Comparison of ENCODE assay signal across 16 cellular contexts in genomic region chr11:113141010-113141409, GRCh38.
DNase-seq lines count a peak whose midpoint lies in the region; ATAC-seq and TF ChIP-seq lines count a peak whose summit lies in the region.
"Had no signal": no experiment of that assay in that cellular context is flagged by ENCODE, and none has a peak within 500 bp of the region (broad histone marks: within the 10 kb centered on the region; RNA-seq: fewer than 3 reads in every experiment).

No MANE protein-coding gene starts in this region.

- H3K9me3 ChIP-seq in SK-N-SH: no peaks in the 10 kb centered on the region
- H3K9me3 ChIP-seq: BLaER1 treated with 17β-estradiol and CSF1 and Interleukin-3, amounts not matched to agents 10 nM and 100 nM had no signal

- POLR2A ChIA-PET in SK-N-SH (lab: Yijun Ruan, JAX): interaction anchor here (0.6 to 1.7 kb wide), 3 partner anchors 32 to 180 kb away, joined by 3 to 4 read pairs (median 3); partner anchors contain the start of gene NCAM1

- in situ Hi-C loops in G401 (cut with HindIII; ENCODE audit: low sequenced_read_pairs): no loop called here

- H2AFZ ChIP-seq in SK-N-SH (ENCODE audit: low read depth): no peak overlapping the region
- H2AFZ ChIP-seq: GM23338 had no signal

- no peaks in the 10 kb centered on the region for H4K20me1 ChIP-seq in SK-N-SH (ENCODE audit: insufficient read depth)
- H4K20me1 ChIP-seq: BLaER1 treated with 17β-estradiol and CSF1 and Interleukin-3, amounts not matched to agents 10 nM and 100 nM had no signal

- no peak overlapping the region for H3K4me2 ChIP-seq in SK-N-SH
- H3K4me2 ChIP-seq: BLaER1 treated with 17β-estradiol and CSF1 and Interleukin-3, amounts not matched to agents 10 nM and 100 nM; GM23338 had no signal

- no peak overlapping the region for H3K9ac ChIP-seq in SK-N-SH
- H3K9ac ChIP-seq: BLaER1 treated with 17β-estradiol and CSF1 and Interleukin-3, amounts not matched to agents 10 nM and 100 nM had no signal

- CTCF ChIA-PET in SK-N-SH (lab: Yijun Ruan, JAX): interaction anchor here (0.6 to 3.8 kb wide), 23 partner anchors 10 to 1120 kb away, joined by 3 to 29 read pairs (median 3); no protein-coding TSS in a partner anchor

- H3K4me3 ChIP-seq in SK-N-SH (ENCODE audit: low read depth in 2 of 2, low read length in 1 of 2): no peak overlapping the region
- H3K4me3 ChIP-seq: BLaER1 treated with 17β-estradiol and CSF1 and Interleukin-3, amounts not matched to agents 10 nM and 100 nM; GM12878; GM23338 had no signal

- no peaks in the 10 kb centered on the region for H3K27me3 ChIP-seq in SK-N-SH (ENCODE audit: insufficient read depth)
- H3K27me3 ChIP-seq: BLaER1 treated with 17β-estradiol and CSF1 and Interleukin-3, amounts not matched to agents 10 nM and 100 nM had no signal

- TF ChIP-seq CTCF in SK-N-SH (IDR thresholded peaks at IDR 0.05): no peak

- no peaks in the 10 kb centered on the region for H3F3A ChIP-seq in SK-N-SH (replicated peaks; ENCODE audit: insufficient read depth)

- no peaks in the 10 kb centered on the region for H3K9me2 ChIP-seq in SK-N-SH

- TF ChIP-seq EP300 in SK-N-SH (IDR thresholded peaks at IDR 0.05; ENCODE audit: borderline replicate concordance in 1 of 2, low read depth in 1 of 2, low read length in 1 of 2): peak in 1 of 2 experiments; percentile 73; a peak in 2 of 4 replicates

- peak overlapping the region in 1 of 2 experiments; percentile 95; a peak in 2 of 4 replicates for H3K27ac ChIP-seq in SK-N-SH (ENCODE audit: low read depth in 2 of 2, low read length in 1 of 2)
- H3K27ac ChIP-seq in temporal lobe (ENCODE audit: low read depth, low read length): peak overlapping the region; percentile 6
- H3K27ac ChIP-seq: BLaER1 treated with 17β-estradiol and CSF1 and Interleukin-3, amounts not matched to agents 10 nM and 100 nM had no signal

- H3K36me3 ChIP-seq in SK-N-SH (replicated peaks in 1 of 2; ENCODE audit: control insufficient read depth in 1 of 2, insufficient read depth in 2 of 2, low read length in 1 of 2): no peaks in the 10 kb centered on the region
- H3K36me3 ChIP-seq: BLaER1 treated with 17β-estradiol and CSF1 and Interleukin-3, amounts not matched to agents 10 nM and 100 nM had no signal

- peak; percentile 59 for TF ChIP-seq RAD21 in SK-N-SH (IDR thresholded peaks at IDR 0.05; ENCODE audit: low read length)

- WGBS in SK-N-SH (ENCODE audit: low lambda C conversion rate): 77% methylated on average over 5 of the region's 5 CpGs

- no peak for ATAC-seq in GM21381 (IDR thresholded peaks at IDR 0.05; ENCODE audit: unreplicated experiment)
- ATAC-seq: GM12878, GM23338 had no signal

- H3K79me2 ChIP-seq in SK-N-SH (ENCODE audit: insufficient read depth): no peaks in the 10 kb centered on the region

- peak; percentile 63 for DNase-seq in G401 (ENCODE audit: low spot score)
- peak; percentile 62 for DNase-seq in SK-N-SH
- peak; percentile 26 for DNase-seq in cerebellum (ENCODE audit: low spot score)
- DNase-seq in NCI-H510A (lab: John Stamatoyannopoulos, UW): no peak
- no peak for DNase-seq in NCI-H748 treated with DMSO at 0.1 percent for 48 hours (lab: John Stamatoyannopoulos, UW)
- DNase-seq: CD8-positive, alpha-beta memory T cell; COR-L47; DMS 273 treated with DMSO at 0.1 percent for 48 hours; DMS79; HCEC 1CT; KG1 had no signal

- H3K4me1 ChIP-seq in SK-N-SH (ENCODE audit: control insufficient read depth in 1 of 2, insufficient read depth in 2 of 2, low read depth in 1 of 2, low read length in 1 of 2): peaks cover 0 to 53% of the 10 kb centered on the region in 2 experiments; a peak in 2 of 4 replicates
- H3K4me1 ChIP-seq: BLaER1 treated with 17β-estradiol and CSF1 and Interleukin-3, amounts not matched to agents 10 nM and 100 nM had no signal

TF ChIP-seq in SK-N-SH, 30 proteins besides CTCF, POLR2A, EP300 and RAD21:
- TF ChIP-seq IRF3 (IDR thresholded peaks at IDR 0.05; ENCODE audit: low read depth, low read length): no peak; the same call in 1 of the 2 replicates
- 0 out of 2 replicates have a peak, but pooled peaks have one; percentile 44 for TF ChIP-seq MXI1 (IDR thresholded peaks at IDR 0.05; ENCODE audit: low read depth, low read length)
- no peak for TF ChIP-seq RFX5 (IDR thresholded peaks at IDR 0.05; ENCODE audit: low read length)
- no peak for TF ChIP-seq NFIC (IDR thresholded peaks at IDR 0.05; ENCODE audit: borderline replicate concordance)
- no peak for TF ChIP-seq CHD2 (IDR thresholded peaks at IDR 0.05; ENCODE audit: low read length, partially characterized antibody)
- no peak for TF ChIP-seq ELF1 (IDR thresholded peaks at IDR 0.05)
- TF ChIP-seq GATA2 (CRISPR knock-in tag; IDR thresholded peaks at IDR 0.05): peak; percentile 18; the same call in 1 of the 2 replicates
- no peak for TF ChIP-seq MAX (IDR thresholded peaks at IDR 0.05; ENCODE audit: low read depth)
- TF ChIP-seq RCOR1 (IDR thresholded peaks at IDR 0.05; ENCODE audit: low read length): peak; percentile 59; the same call in 1 of the 2 replicates

Comparison
In these comparisons a context has a peak if more than half of its experiments do, and no peak if none do; other contexts are left out.
1. DNase-seq: peak in G401 (single experiment), SK-N-SH (single experiment) and cerebellum (single experiment); none in NCI-H510A (single experiment) and NCI-H748 treated with DMSO at 0.1 percent for 48 hours (single experiment).